In genomic region chr12:107450541-107450940, GRCh38 we compare ENCODE assay signal across 15 cellular contexts.
A peak's percentile ranks its signal among the peaks of the same experiment; 100 is the strongest.
DNase-seq lines count a peak whose midpoint lies in the region; ATAC-seq and TF ChIP-seq lines count a peak whose summit lies in the region.
"Had no signal": no experiment of that assay in that cellular context is flagged by ENCODE, and none has a peak within 500 bp of the region (broad histone marks: within the 10 kb centered on the region; RNA-seq: fewer than 3 reads in every experiment).

No MANE protein-coding gene starts in this region.

- TF ChIP-seq CTCF in WTC11 (IDR thresholded peaks at IDR 0.05) (no peak), glutamatergic neuron (IDR thresholded peaks at IDR 0.05; ENCODE audit: partially characterized antibody, unreplicated experiment) (no peak)

- H3K36me3 Mint-ChIP-seq in WTC11 (no peaks in the 10 kb centered on the region), glutamatergic neuron (ENCODE audit: unreplicated experiment) (no peaks in the 10 kb centered on the region)

- DNase-seq in SIG-M5 treated with dmso at 0.1 percent for 504 hours (lab: John Stamatoyannopoulos, UW; ENCODE audit: unreplicated experiment) (peak; percentile 10), SIG-M5 (lab: John Stamatoyannopoulos, UW) (no peak), WTC11 (ENCODE audit: low spot score) (no peak), left kidney (ENCODE audit: low read depth, low spot score) (peak; percentile 25), glutamatergic neuron (no peak), activated gamma-delta T cell (lab: John Stamatoyannopoulos, UW) (no peak)
- DNase-seq: 8988T; CD8-positive, alpha-beta memory T cell; Kasumi-1; NCI-H1105; NCI-H187; NCI-H345; NCI-H69 had no signal

- H3K27me3 Mint-ChIP-seq in WTC11 (ENCODE audit: low read depth) = no peaks in the 10 kb centered on the region
- no peaks in the 10 kb centered on the region for H3K27me3 Mint-ChIP-seq in glutamatergic neuron (ENCODE audit: unreplicated experiment)
- H3K27me3 Mint-ChIP-seq: CD8-positive, alpha-beta memory T cell had no signal

- ATAC-seq in WTC11 (peak; percentile 58), HG03354 (IDR thresholded peaks at IDR 0.05; ENCODE audit: poor library complexity, severe bottlenecking, unreplicated experiment) (no peak), GM18519 (IDR thresholded peaks at IDR 0.05; ENCODE audit: low FRiP score, unreplicated experiment) (no peak)

- H3K27ac Mint-ChIP-seq in WTC11 = no peak overlapping the region
- H3K27ac Mint-ChIP-seq in glutamatergic neuron (ENCODE audit: unreplicated experiment) = no peak overlapping the region
- H3K27ac Mint-ChIP-seq: CD8-positive, alpha-beta memory T cell had no signal

- POLR2A ChIA-PET in WTC11 (lab: Charles Lee) = no interaction called here

- peaks cover 23% of the 10 kb centered on the region for H3K4me1 Mint-ChIP-seq in WTC11
- no peaks in the 10 kb centered on the region for H3K4me1 Mint-ChIP-seq in glutamatergic neuron (ENCODE audit: low read depth, unreplicated experiment)

- peaks cover 13% of the 10 kb centered on the region for H3K9me3 Mint-ChIP-seq in WTC11
- peaks cover 1% of the 10 kb centered on the region for H3K9me3 Mint-ChIP-seq in glutamatergic neuron (ENCODE audit: unreplicated experiment)

- CTCF ChIA-PET in WTC11 (lab: Charles Lee) = interaction anchor here (1.5 to 1.7 kb wide), 3 partner anchors 130 to 319 kb away, joined by 3 to 4 read pairs (median 4); no protein-coding TSS in a partner anchor

- H3K4me3 Mint-ChIP-seq in WTC11 = no peak overlapping the region; the same call in 1 of the 2 replicates
- no peak overlapping the region for H3K4me3 Mint-ChIP-seq in glutamatergic neuron (ENCODE audit: unreplicated experiment)
- H3K4me3 Mint-ChIP-seq: CD8-positive, alpha-beta memory T cell had no signal

TF ChIP-seq in WTC11, 78 proteins besides CTCF, POLR2A, EP300 and RAD21 (continues in another document):
- TF ChIP-seq ZNF121 (CRISPR knock-in tag; IDR thresholded peaks at IDR 0.05) (no peak), FOXJ3 (CRISPR knock-in tag; IDR thresholded peaks at IDR 0.05; ENCODE audit: borderline replicate concordance) (no peak), RELA (CRISPR knock-in tag; IDR thresholded peaks at IDR 0.05; ENCODE audit: borderline replicate concordance) (no peak), USF1 (CRISPR knock-in tag; IDR thresholded peaks at IDR 0.05) (no peak), GTF2I (CRISPR knock-in tag; conservative IDR thresholded peaks at IDR 0.05) (no peak), TEAD4 (CRISPR knock-in tag; IDR thresholded peaks at IDR 0.05) (no peak), NR3C1 (CRISPR knock-in tag; conservative IDR thresholded peaks at IDR 0.05; ENCODE audit: low read depth) (no peak), ZNF138 (CRISPR knock-in tag; conservative IDR thresholded peaks at IDR 0.05) (no peak), JUN (CRISPR knock-in tag; IDR thresholded peaks at IDR 0.05) (no peak), ZNF281 (CRISPR knock-in tag; IDR thresholded peaks at IDR 0.05) (no peak), FOXP1 (CRISPR knock-in tag; IDR thresholded peaks at IDR 0.05; ENCODE audit: borderline replicate concordance) (no peak), USF2 (CRISPR knock-in tag; IDR thresholded peaks at IDR 0.05) (no peak), TCF7 (CRISPR knock-in tag; IDR thresholded peaks at IDR 0.05; ENCODE audit: low read depth) (no peak)
- TF ChIP-seq, protein P1, sequence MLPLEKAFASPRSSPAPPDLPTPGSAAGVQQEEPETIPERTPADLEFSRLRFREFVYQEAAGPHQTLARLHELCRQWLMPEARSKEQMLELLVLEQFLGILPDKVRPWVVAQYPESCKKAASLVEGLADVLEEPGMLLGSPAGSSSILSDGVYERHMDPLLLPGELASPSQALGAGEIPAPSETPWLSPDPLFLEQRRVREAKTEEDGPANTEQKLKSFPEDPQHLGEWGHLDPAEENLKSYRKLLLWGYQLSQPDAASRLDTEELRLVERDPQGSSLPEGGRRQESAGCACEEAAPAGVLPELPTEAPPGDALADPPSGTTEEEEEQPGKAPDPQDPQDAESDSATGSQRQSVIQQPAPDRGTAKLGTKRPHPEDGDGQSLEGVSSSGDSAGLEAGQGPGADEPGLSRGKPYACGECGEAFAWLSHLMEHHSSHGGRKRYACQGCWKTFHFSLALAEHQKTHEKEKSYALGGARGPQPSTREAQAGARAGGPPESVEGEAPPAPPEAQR (CRISPR knock-in tag; IDR thresholded peaks at IDR 0.05) = no peak
- TF ChIP-seq, protein P2, sequence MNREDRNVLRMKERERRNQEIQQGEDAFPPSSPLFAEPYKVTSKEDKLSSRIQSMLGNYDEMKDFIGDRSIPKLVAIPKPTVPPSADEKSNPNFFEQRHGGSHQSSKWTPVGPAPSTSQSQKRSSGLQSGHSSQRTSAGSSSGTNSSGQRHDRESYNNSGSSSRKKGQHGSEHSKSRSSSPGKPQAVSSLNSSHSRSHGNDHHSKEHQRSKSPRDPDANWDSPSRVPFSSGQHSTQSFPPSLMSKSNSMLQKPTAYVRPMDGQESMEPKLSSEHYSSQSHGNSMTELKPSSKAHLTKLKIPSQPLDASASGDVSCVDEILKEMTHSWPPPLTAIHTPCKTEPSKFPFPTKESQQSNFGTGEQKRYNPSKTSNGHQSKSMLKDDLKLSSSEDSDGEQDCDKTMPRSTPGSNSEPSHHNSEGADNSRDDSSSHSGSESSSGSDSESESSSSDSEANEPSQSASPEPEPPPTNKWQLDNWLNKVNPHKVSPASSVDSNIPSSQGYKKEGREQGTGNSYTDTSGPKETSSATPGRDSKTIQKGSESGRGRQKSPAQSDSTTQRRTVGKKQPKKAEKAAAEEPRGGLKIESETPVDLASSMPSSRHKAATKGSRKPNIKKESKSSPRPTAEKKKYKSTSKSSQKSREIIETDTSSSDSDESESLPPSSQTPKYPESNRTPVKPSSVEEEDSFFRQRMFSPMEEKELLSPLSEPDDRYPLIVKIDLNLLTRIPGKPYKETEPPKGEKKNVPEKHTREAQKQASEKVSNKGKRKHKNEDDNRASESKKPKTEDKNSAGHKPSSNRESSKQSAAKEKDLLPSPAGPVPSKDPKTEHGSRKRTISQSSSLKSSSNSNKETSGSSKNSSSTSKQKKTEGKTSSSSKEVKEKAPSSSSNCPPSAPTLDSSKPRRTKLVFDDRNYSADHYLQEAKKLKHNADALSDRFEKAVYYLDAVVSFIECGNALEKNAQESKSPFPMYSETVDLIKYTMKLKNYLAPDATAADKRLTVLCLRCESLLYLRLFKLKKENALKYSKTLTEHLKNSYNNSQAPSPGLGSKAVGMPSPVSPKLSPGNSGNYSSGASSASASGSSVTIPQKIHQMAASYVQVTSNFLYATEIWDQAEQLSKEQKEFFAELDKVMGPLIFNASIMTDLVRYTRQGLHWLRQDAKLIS (CRISPR knock-in tag; IDR thresholded peaks at IDR 0.05; ENCODE audit: borderline replicate concordance) = no peak

Comparison
In these comparisons a context has a peak if more than half of its experiments do, and no peak if none do; other contexts are left out.
1. DNase-seq: peak in SIG-M5 treated with dmso at 0.1 percent for 504 hours (single experiment) and left kidney (single experiment); none in SIG-M5 (single experiment), WTC11 (single experiment), glutamatergic neuron (single experiment) and activated gamma-delta T cell (single experiment).